In the genomic region with DNA sequence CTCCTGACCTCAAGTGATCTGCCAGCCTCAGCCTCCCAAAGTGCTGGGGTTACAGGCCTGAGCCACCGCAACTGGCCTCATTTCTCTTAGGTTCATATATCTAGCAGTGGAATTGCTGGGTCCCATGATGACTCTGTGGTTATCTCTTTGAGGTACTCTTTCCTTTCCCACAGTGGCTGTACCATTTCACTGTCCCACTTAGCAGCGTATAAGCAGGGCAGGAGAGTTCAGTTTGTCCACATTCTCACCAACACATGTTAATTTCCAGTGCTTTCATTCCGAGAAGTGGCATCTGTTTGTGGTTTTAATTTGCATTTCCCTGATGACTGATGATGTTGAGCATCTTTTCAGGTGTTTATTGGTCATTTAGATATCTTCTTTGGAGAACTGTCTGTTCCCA, we compare ENCODE assay signal across 22 cellular contexts. TPM values are rescaled to one million over a fixed set of nuclear protein-coding genes. Genes with fewer than 3 reads are reported as not detected.
DNase-seq lines count a peak whose midpoint lies in the region; ATAC-seq, FAIRE-seq and TF ChIP-seq lines count a peak whose summit lies in the region.
"Had no signal": no experiment of that assay in that cellular context is flagged by ENCODE, and none has a peak within 500 bp of the region (broad histone marks: within the 10 kb centered on the region; RNA-seq: fewer than 3 reads in every experiment).

No MANE protein-coding gene starts in this region.

- TF ChIP-seq POLR2A in GM12891 (IDR thresholded peaks at IDR 0.05; ENCODE audit: low read depth, low read length) = no peak

- H3K9me3 ChIP-seq in BLaER1 = no peaks in the 10 kb centered on the region
- H3K9me3 ChIP-seq: testis had no signal

- no peaks in the 10 kb centered on the region for H3K27me3 Mint-ChIP-seq in IgD-negative memory B cell
- H3K27me3 Mint-ChIP-seq in memory B cell = no peaks in the 10 kb centered on the region
- H3K27me3 Mint-ChIP-seq: activated naive CD8-positive, alpha-beta T cell treated with anti-CD3 and anti-CD28 coated beads, Interleukin-2, amount 10 ng/mL, durations not matched to agents 7 days and 5 days; naive B cell had no signal

- H3K4me2 ChIP-seq in BLaER1 = peak overlapping the region; percentile 98
- H3K4me2 ChIP-seq: PC-9 had no signal

- peak overlapping the region; percentile 3 to 33 (median 14) for H3K27ac Mint-ChIP-seq in IgD-negative memory B cell
- H3K27ac Mint-ChIP-seq in memory B cell = no peak overlapping the region
- H3K27ac Mint-ChIP-seq: activated naive CD8-positive, alpha-beta T cell treated with anti-CD3 and anti-CD28 coated beads, Interleukin-2, amount 10 ng/mL, durations not matched to agents 7 days and 5 days; endodermal cell; T-helper 1 cell treated with Interleukin-12 subunit alpha and Interleukin-12 subunit beta and Interleukin-4 antibody, amounts not matched to agents 30 μg/mL and 1 μg/mL, for 36 hours had no signal

- peak overlapping the region in 3 of 4 donors; percentile 1 to 46 (median 6) for H3K4me3 Mint-ChIP-seq in IgD-negative memory B cell
- peak overlapping the region; percentile 29 for H3K4me3 Mint-ChIP-seq in memory B cell
- H3K4me3 Mint-ChIP-seq: activated naive CD8-positive, alpha-beta T cell treated with anti-CD3 and anti-CD28 coated beads, Interleukin-2, amount 10 ng/mL, durations not matched to agents 7 days and 5 days; endodermal cell; naive B cell; T-helper 1 cell treated with Interleukin-12 subunit alpha and Interleukin-12 subunit beta and Interleukin-4 antibody, amounts not matched to agents 30 μg/mL and 1 μg/mL, for 36 hours had no signal

- H3K27me3 ChIP-seq in BLaER1 = no peaks in the 10 kb centered on the region
- H3K27me3 ChIP-seq: testis had no signal

- no peak for DNase-seq in GM12891 (ENCODE audit: insufficient read length, low spot score)
- DNase-seq in memory B cell (ENCODE audit: low spot score in 2 of 2) = no peak
- DNase-seq in coronary artery (ENCODE audit: low spot score) = no peak
- no peak for DNase-seq in NCI-H69 (lab: John Stamatoyannopoulos, UW)
- DNase-seq: activated CD4-positive, alpha-beta T cell treated with anti-CD3 and anti-CD28 coated beads, Interleukin-2, amount 50 U/mL, for 4 hours; activated naive CD8-positive, alpha-beta T cell treated with anti-CD3 and anti-CD28 coated beads, Interleukin-2, amount 10 ng/mL, durations not matched to agents 7 days and 5 days; endodermal cell; glutamatergic neuron; left cardiac atrium; mesendoderm; naive B cell; NCI-H187; NCI-H2227 treated with DMSO at 0.1 percent for 48 hours; PC-9; stimulated activated CD8-positive, alpha-beta memory T cell treated with anti-CD3 and anti-CD28 coated beads, Interleukin-4, amount 100 ng/mL, for 48 hours; testis had no signal

- H3K9me3 Mint-ChIP-seq in IgD-negative memory B cell (no peaks in the 10 kb centered on the region), memory B cell (no peaks in the 10 kb centered on the region)
- H3K9me3 Mint-ChIP-seq: activated naive CD8-positive, alpha-beta T cell treated with anti-CD3 and anti-CD28 coated beads, Interleukin-2, amount 10 ng/mL, durations not matched to agents 7 days and 5 days; endodermal cell; naive B cell; T-helper 1 cell treated with Interleukin-12 subunit alpha and Interleukin-12 subunit beta and Interleukin-4 antibody, amounts not matched to agents 30 μg/mL and 1 μg/mL, for 36 hours had no signal

- FAIRE-seq in GM12891 (lab: Jason Lieb, UNC) = peak; percentile 76

- H3K4me1 Mint-ChIP-seq in IgD-negative memory B cell (peaks cover 8 to 22% (median 11%) of the 10 kb centered on the region in 3 donors), memory B cell (peaks cover 12% of the 10 kb centered on the region)
- H3K4me1 Mint-ChIP-seq: endodermal cell, naive B cell had no signal

- no peak for TF ChIP-seq CTCF in coronary artery (IDR thresholded peaks at IDR 0.05)

- H3K27ac ChIP-seq in BLaER1 (peak overlapping the region; percentile 4; the same call in 1 of the 2 replicates), coronary artery (no peak overlapping the region)
- H3K27ac ChIP-seq: PC-9, testis had no signal

- H3K36me3 ChIP-seq in BLaER1 = peaks cover 65% of the 10 kb centered on the region

- H3K36me3 Mint-ChIP-seq in IgD-negative memory B cell = no peaks in the 10 kb centered on the region
- peaks cover 2% of the 10 kb centered on the region for H3K36me3 Mint-ChIP-seq in memory B cell
- H3K36me3 Mint-ChIP-seq: activated naive CD8-positive, alpha-beta T cell treated with anti-CD3 and anti-CD28 coated beads, Interleukin-2, amount 10 ng/mL, durations not matched to agents 7 days and 5 days had no signal

- H3K9ac ChIP-seq in BLaER1 = no peak overlapping the region

- H3K4me1 ChIP-seq in BLaER1 = peaks cover 95% of the 10 kb centered on the region
- H3K4me1 ChIP-seq: testis had no signal

- H3K4me3 ChIP-seq in BLaER1 (no peak overlapping the region), coronary artery (no peak overlapping the region)
- H3K4me3 ChIP-seq: PC-9, testis had no signal

- peak; percentile 65 for ATAC-seq in memory B cell (ENCODE audit: low read depth)
- no peak for ATAC-seq in HG02798 (IDR thresholded peaks at IDR 0.05; ENCODE audit: poor library complexity, unreplicated experiment)
- no peak for ATAC-seq in GM21576 (IDR thresholded peaks at IDR 0.05; ENCODE audit: unreplicated experiment)
- ATAC-seq: left cardiac atrium, right cardiac atrium had no signal

- peaks cover 54% of the 10 kb centered on the region for H4K20me1 ChIP-seq in BLaER1

TF ChIP-seq in GM12891, 5 proteins besides CTCF, POLR2A, EP300 and RAD21:
- TF ChIP-seq TAF1 (IDR thresholded peaks at IDR 0.05; ENCODE audit: low read depth, low read length) = no peak
TF ChIP-seq in GM12891: peak in this region for 0.

RNA-seq across cellular contexts. Expression of a gene that starts 16.4 kb away (rescaled TPM):
- 0.21 TPM for polyA plus RNA-seq in GM12891 (2012; ENCODE audit: low read depth, missing spikeins)
- polyA plus RNA-seq in IgD-negative memory B cell = 40.3 TPM

RNA-seq across cellular contexts. Expression of a gene that starts 34.0 kb away (rescaled TPM):
- 0.05 TPM for polyA plus RNA-seq in GM12891 (2012; ENCODE audit: low read depth, missing spikeins)
- polyA plus RNA-seq in IgD-negative memory B cell = not detected
